Comparison of ENCODE assay signal across 8 cellular contexts in the genomic region with DNA sequence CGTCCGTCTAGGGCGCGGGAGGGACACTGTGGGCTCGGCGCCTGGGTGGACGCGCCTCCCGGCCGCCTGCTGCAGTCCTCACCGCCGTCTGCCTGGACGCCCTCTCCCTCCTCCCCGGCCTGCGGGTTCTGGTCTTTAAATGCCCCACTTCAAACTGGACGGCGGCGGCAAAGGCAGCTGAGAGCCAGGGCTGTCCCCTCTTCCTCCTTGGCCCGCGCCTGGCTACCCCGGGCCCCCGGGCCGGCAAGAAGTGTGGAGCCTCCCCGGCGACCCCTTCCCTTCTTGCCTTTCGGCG. TPM values are rescaled to one million over a fixed set of nuclear protein-coding genes. Genes with fewer than 3 reads are reported as not detected.
A peak's percentile ranks its signal among the peaks of the same experiment; 100 is the strongest.
DNase-seq lines count a peak whose midpoint lies in the region; ATAC-seq and TF ChIP-seq lines count a peak whose summit lies in the region.

No MANE protein-coding gene starts in this region.

- H3K4me3 ChIP-seq in AG04450 (ENCODE audit: low read depth, low read length) (peak overlapping the region; percentile 84), RWPE2 (ENCODE audit: severe bottlenecking) (peak overlapping the region; percentile 86), body of pancreas (peak overlapping the region; percentile 67 to 93), iPS-15b (ENCODE audit: low read depth, low read length) (peak overlapping the region; percentile 84), retinal pigment epithelial cell (ENCODE audit: low read length) (peak overlapping the region; percentile 89)

- CTCF ChIA-PET in AG04450 (lab: Charles Lee) = interaction anchor here (0.5 to 1.6 kb wide), 3 partner anchors 180 to 303 kb away, joined by 3 to 4 read pairs (median 4); no protein-coding TSS in a partner anchor

- no peak for TF ChIP-seq POLR2A in body of pancreas (IDR thresholded peaks at IDR 0.05)

- H3K9me3 ChIP-seq in AG04450 (ENCODE audit: control insufficient read depth, insufficient read depth, low read length) = no peaks in the 10 kb centered on the region; the same call in 1 of the 2 replicates
- H3K9me3 ChIP-seq in RWPE2 (ENCODE audit: severe bottlenecking) = no peaks in the 10 kb centered on the region
- H3K9me3 ChIP-seq in body of pancreas = no peaks in the 10 kb centered on the region
- no peaks in the 10 kb centered on the region for H3K9me3 ChIP-seq in iPS-15b (ENCODE audit: control insufficient read depth, insufficient read depth, low read length)

- H3K36me3 ChIP-seq in RWPE2 (ENCODE audit: low read depth) (peaks cover 28% of the 10 kb centered on the region), body of pancreas (replicated peaks in 1 of 2; ENCODE audit: insufficient read depth in 1 of 2, low read depth in 2 of 2) (no peaks in the 10 kb centered on the region), iPS-15b (ENCODE audit: control insufficient read depth, insufficient read depth, low read length) (no peaks in the 10 kb centered on the region)

- H3K9ac ChIP-seq in iPS-15b (ENCODE audit: low read depth, low read length) = peak overlapping the region; percentile 70

- 1% methylated on average over 27 of the region's 27 CpGs; no CpG with 5 or more reads in 1 of the 2 donors for WGBS in body of pancreas, 2 donors

- TF ChIP-seq CTCF in AG04450 (IDR thresholded peaks at IDR 0.05; ENCODE audit: low read depth, low read length) = no peak
- TF ChIP-seq CTCF in GM13976 (IDR thresholded peaks at IDR 0.05; ENCODE audit: borderline replicate concordance, control extremely low read depth, extremely low read depth, insufficient read depth, missing control alignments) = no peak
- no peak for TF ChIP-seq CTCF in RWPE2 (IDR thresholded peaks at IDR 0.05; ENCODE audit: poor library complexity, severe bottlenecking)
- TF ChIP-seq CTCF in body of pancreas (IDR thresholded peaks at IDR 0.05) = no peak
- TF ChIP-seq CTCF in retinal pigment epithelial cell (conservative IDR thresholded peaks at IDR 0.05; ENCODE audit: low read depth, low read length) = no peak

- H3K27ac ChIP-seq in AG04450 (ENCODE audit: low read depth, low read length) (peak overlapping the region; percentile 77), RWPE2 (ENCODE audit: poor library complexity, severe bottlenecking) (peak overlapping the region; percentile 42), body of pancreas (peak overlapping the region; percentile 82 to 96 (median 92))

- peak; percentile 1 for ATAC-seq in HG03025 (IDR thresholded peaks at IDR 0.05; ENCODE audit: low FRiP score, unreplicated experiment)
- ATAC-seq in RWPE2 (ENCODE audit: low read depth) = peak; percentile 30
- peak; percentile 33 for ATAC-seq in body of pancreas
- no peak for ATAC-seq in GM18519 (IDR thresholded peaks at IDR 0.05; ENCODE audit: low FRiP score, unreplicated experiment)

- in situ Hi-C loops in GM13976 (cut with MboI; ENCODE audit: low sequenced_read_pairs, unreplicated experiment) = loop anchor here (25.0 kb wide), 2 partner anchors 319 to 744 kb away; no protein-coding TSS in a partner anchor

- intact Hi-C loops in body of pancreas (cut with DNase I) = no loop called here

- DNase-seq in AG04450 (ENCODE audit: low read depth, low spot score) (no peak), GM13976 (ENCODE audit: low spot score) (peak; percentile 27), RWPE2 (ENCODE audit: low spot score) (peak; percentile 67), body of pancreas (peak; percentile 60 to 69 (median 64)), retinal pigment epithelial cell (ENCODE audit: low read depth) (no peak)

- H3K4me1 ChIP-seq in RWPE2 (ENCODE audit: insufficient read depth, poor library complexity, severe bottlenecking) (peaks cover 30% of the 10 kb centered on the region), body of pancreas (peaks cover 31% of the 10 kb centered on the region), iPS-15b (ENCODE audit: control insufficient read depth, insufficient read depth, low read length) (peaks cover 8% of the 10 kb centered on the region)

- POLR2A ChIA-PET in AG04450 (lab: Yijun Ruan, JAX) = interaction anchor here (0.5 to 2.0 kb wide), 2 partner anchors 45 to 859 kb away, joined by 6 to 9 read pairs; no protein-coding TSS in a partner anchor

- no peaks in the 10 kb centered on the region for H3K27me3 ChIP-seq in AG04450 (ENCODE audit: control insufficient read depth, insufficient read depth, low read length)
- no peaks in the 10 kb centered on the region for H3K27me3 ChIP-seq in RWPE2 (ENCODE audit: insufficient read depth, poor library complexity, severe bottlenecking)
- no peaks in the 10 kb centered on the region for H3K27me3 ChIP-seq in body of pancreas
- H3K27me3 ChIP-seq in iPS-15b (ENCODE audit: control insufficient read depth, insufficient read depth, low read length) = no peaks in the 10 kb centered on the region

RNA-seq across cellular contexts. Expression of gene CBLB, which starts 0.4 kb away (rescaled TPM):
- polyA plus RNA-seq in AG04450 (2011; rRNA removed) = 18.5 and 24.7 TPM in 2 replicates
- polyA minus RNA-seq in AG04450 (2011; rRNA and poly(A)+ RNA removed) = 27.9 and 39.1 TPM in 2 replicates
- total RNA-seq in body of pancreas = 10 to 100 TPM; 31.1 to 40.5 TPM

Comparison
In these comparisons a context has a peak if more than half of its experiments do, and no peak if none do; other contexts are left out.
1. DNase-seq: peak in GM13976 (single experiment), RWPE2 (single experiment) and body of pancreas (4 of 4); none in AG04450 (single experiment) and retinal pigment epithelial cell (single experiment).
2. Peak in every context shown above with its lines, with median percentiles within 50 percentile points of each other: H3K27ac ChIP-seq and H3K4me3 ChIP-seq.